Comparison of ENCODE assay signal across 15 cellular contexts in the genomic region with DNA sequence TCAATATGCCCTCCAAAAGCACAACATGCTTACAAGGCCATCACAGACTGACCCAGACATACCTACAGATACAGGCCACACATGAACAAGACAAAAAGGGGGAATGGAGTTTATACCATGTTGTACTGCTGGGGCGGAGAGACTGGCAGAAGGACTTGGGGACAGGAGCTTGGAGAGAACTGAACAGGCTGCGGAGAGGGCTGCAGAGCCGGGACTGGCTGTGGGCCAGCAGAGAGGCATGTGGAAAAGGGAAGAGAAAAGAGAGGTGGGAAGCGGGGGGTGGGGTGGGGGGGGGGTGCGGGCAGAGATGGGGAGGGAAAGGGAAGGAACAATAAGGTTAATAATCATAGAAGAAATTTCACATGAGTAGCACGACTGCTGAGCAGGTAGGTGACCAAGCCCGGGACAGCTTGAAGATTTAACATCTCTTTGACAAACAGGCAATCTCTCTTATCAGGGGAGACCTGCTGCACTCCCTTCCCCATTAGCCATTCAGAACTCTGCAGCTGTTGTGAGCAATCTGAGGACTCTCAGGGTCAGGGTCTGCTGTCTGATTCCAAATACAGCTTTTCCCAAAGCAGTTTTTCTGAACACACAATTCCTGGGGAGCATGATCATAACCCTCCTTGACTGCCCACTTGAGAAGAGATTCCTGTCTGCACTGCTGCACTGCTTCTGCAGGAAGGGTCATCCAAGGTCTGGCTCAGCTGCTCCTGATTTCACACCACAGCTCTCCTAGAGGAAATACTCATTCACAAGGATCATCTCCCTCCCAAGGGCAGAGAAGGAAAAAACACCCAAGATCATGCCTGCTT. TPM values are rescaled to one million over a fixed set of nuclear protein-coding genes. Genes with fewer than 3 reads are reported as not detected.
DNase-seq lines count a peak whose midpoint lies in the region; ATAC-seq and TF ChIP-seq lines count a peak whose summit lies in the region.
"Had no signal": no experiment of that assay in that cellular context is flagged by ENCODE, and none has a peak within 500 bp of the region (broad histone marks: within the 10 kb centered on the region; RNA-seq: fewer than 3 reads in every experiment).

No MANE protein-coding gene starts in this region.

- H3K27ac Mint-ChIP-seq in osteocyte (ENCODE audit: unreplicated experiment) = peak overlapping the region; percentile 63
- H3K27ac Mint-ChIP-seq: activated B cell treated with CpG ODN at 0.5 μM for 24 hours; activated T-helper 1 cell treated with anti-CD3 and anti-CD28 coated beads, Interleukin-12 subunit alpha, Interleukin-12 subunit beta, Interleukin-2, Interleukin-4 antibody, amounts not matched to agents 30 ng/mL and 10 ng/mL and 1 ng/mL, durations not matched to agents 14 hours and 24 hours and 36 hours; stimulated activated naive B cell treated with anti-CD40 and anti-IgM and Interleukin-4, amounts not matched to agents 10 μg/mL and 1 μg/mL and 100 μg/mL, for 72 hours had no signal

- no peak overlapping the region for H3K4me3 ChIP-seq in fibroblast of pulmonary artery (replicated peaks; ENCODE audit: low read depth, low read length)

- no peaks in the 10 kb centered on the region for H3K27me3 Mint-ChIP-seq in osteocyte (ENCODE audit: unreplicated experiment)
- H3K27me3 Mint-ChIP-seq: activated B cell treated with CpG ODN at 0.5 μM for 24 hours; CD8-positive, alpha-beta memory T cell; stimulated activated naive B cell treated with anti-CD40 and anti-IgM and Interleukin-4, amounts not matched to agents 10 μg/mL and 1 μg/mL and 100 μg/mL, for 72 hours had no signal

- ATAC-seq in HG03442 (IDR thresholded peaks at IDR 0.05; ENCODE audit: unreplicated experiment) = no peak
- ATAC-seq: foreskin keratinocyte; stimulated activated naive B cell treated with anti-CD40 and anti-IgM and Interleukin-4, amounts not matched to agents 10 μg/mL and 1 μg/mL and 100 μg/mL, for 72 hours had no signal

- no peak for TF ChIP-seq POLR2A in erythroblast (IDR thresholded peaks at IDR 0.05; ENCODE audit: low read length)

- peaks cover 49% of the 10 kb centered on the region for H3K36me3 Mint-ChIP-seq in osteocyte (ENCODE audit: unreplicated experiment)

- no peak overlapping the region for H3K4me3 Mint-ChIP-seq in osteocyte (ENCODE audit: unreplicated experiment)
- H3K4me3 Mint-ChIP-seq: activated B cell treated with CpG ODN at 0.5 μM for 24 hours; activated T-helper 1 cell treated with anti-CD3 and anti-CD28 coated beads, Interleukin-12 subunit alpha, Interleukin-12 subunit beta, Interleukin-2, Interleukin-4 antibody, amounts not matched to agents 30 ng/mL and 10 ng/mL and 1 ng/mL, durations not matched to agents 14 hours and 24 hours and 36 hours; CD8-positive, alpha-beta memory T cell; stimulated activated naive B cell treated with anti-CD40 and anti-IgM and Interleukin-4, amounts not matched to agents 10 μg/mL and 1 μg/mL and 100 μg/mL, for 72 hours had no signal

- TF ChIP-seq CTCF in fibroblast of pulmonary artery (IDR thresholded peaks at IDR 0.05; ENCODE audit: low read length, missing control alignments) (no peak), osteocyte (IDR thresholded peaks at IDR 0.05) (no peak)

- H3K4me1 Mint-ChIP-seq in osteocyte (ENCODE audit: unreplicated experiment) = peaks cover 16% of the 10 kb centered on the region
- H3K4me1 Mint-ChIP-seq: activated B cell treated with CpG ODN at 0.5 μM for 24 hours had no signal

- DNase-seq in ELR (ENCODE audit: low read depth) = peak; percentile 20
- peak; percentile 36 for DNase-seq in fibroblast of pulmonary artery (ENCODE audit: low read depth)
- no peak for DNase-seq in osteocyte (ENCODE audit: extremely low spot score, unreplicated experiment)
- DNase-seq in erythroblast (lab: John Stamatoyannopoulos, UW) = no peak
- no peak for DNase-seq in activated CD4-positive, alpha-beta T cell treated with anti-CD3 and anti-CD28 coated beads for 4 hours
- DNase-seq in NCI-H128 (lab: John Stamatoyannopoulos, UW; ENCODE audit: unreplicated experiment) = no peak
- DNase-seq: activated B cell treated with CpG ODN at 0.5 μM for 24 hours; caudate nucleus; CD8-positive, alpha-beta memory T cell; foreskin keratinocyte; NCI-H446 treated with DMSO at 0.1 percent for 48 hours; stimulated activated naive B cell treated with anti-CD40 and anti-IgM and Interleukin-4, amounts not matched to agents 10 μg/mL and 1 μg/mL and 100 μg/mL, for 72 hours had no signal

- no peaks in the 10 kb centered on the region for H3K9me3 Mint-ChIP-seq in osteocyte (ENCODE audit: unreplicated experiment)
- H3K9me3 Mint-ChIP-seq: activated B cell treated with CpG ODN at 0.5 μM for 24 hours; activated T-helper 1 cell treated with anti-CD3 and anti-CD28 coated beads, Interleukin-12 subunit alpha, Interleukin-12 subunit beta, Interleukin-2, Interleukin-4 antibody, amounts not matched to agents 30 ng/mL and 10 ng/mL and 1 ng/mL, durations not matched to agents 14 hours and 24 hours and 36 hours; CD8-positive, alpha-beta memory T cell; stimulated activated naive B cell treated with anti-CD40 and anti-IgM and Interleukin-4, amounts not matched to agents 10 μg/mL and 1 μg/mL and 100 μg/mL, for 72 hours had no signal

TF ChIP-seq in PFSK-1, 5 proteins besides CTCF, POLR2A, EP300 and RAD21:
- TF ChIP-seq TAF1 (IDR thresholded peaks at IDR 0.05; ENCODE audit: borderline replicate concordance, insufficient read depth, low read length) (no peak), FOXP2 (optimal IDR thresholded peaks at IDR 0.05; ENCODE audit: borderline replicate concordance, extremely low read depth, extremely low read length, insufficient read depth) (peak; percentile 9)
TF ChIP-seq in PFSK-1: peak in this region for 1.

RNA-seq across cellular contexts. Expression of a gene that starts 21.6 kb away (rescaled TPM):
- 1.5 TPM for polyA plus RNA-seq in PFSK-1 (2012; ENCODE audit: insufficient read length, low read depth)
- 1.8 and 2.4 TPM in 2 replicates for total RNA-seq in osteocyte
- polyA plus RNA-seq: CD8-positive, alpha-beta memory T cell had no signal

RNA-seq across cellular contexts. Expression of a gene that starts 43.0 kb away (rescaled TPM):
- 1,038 TPM for polyA plus RNA-seq in PFSK-1 (2012; ENCODE audit: insufficient read length, low read depth)
- total RNA-seq in osteocyte = 263 and 290 TPM in 2 replicates

RNA-seq across cellular contexts. Expression of a gene that starts 56.0 kb away (rescaled TPM):
- polyA plus RNA-seq in PFSK-1 (2012; ENCODE audit: insufficient read length, low read depth) = 95.5 TPM
- total RNA-seq in osteocyte = 62.6 and 63.8 TPM in 2 replicates
- polyA plus RNA-seq: CD8-positive, alpha-beta memory T cell had no signal

Comparison
In these comparisons a context has a peak if more than half of its experiments do, and no peak if none do; other contexts are left out.
1. DNase-seq: peak in ELR (single experiment) and fibroblast of pulmonary artery (single experiment); none in osteocyte (single experiment), erythroblast (0 of 2), activated CD4-positive, alpha-beta T cell treated with anti-CD3 and anti-CD28 coated beads for 4 hours (0 of 2) and NCI-H128 (single experiment).